Comparison of ENCODE assay signal across 1 cellular context in the genomic region with DNA sequence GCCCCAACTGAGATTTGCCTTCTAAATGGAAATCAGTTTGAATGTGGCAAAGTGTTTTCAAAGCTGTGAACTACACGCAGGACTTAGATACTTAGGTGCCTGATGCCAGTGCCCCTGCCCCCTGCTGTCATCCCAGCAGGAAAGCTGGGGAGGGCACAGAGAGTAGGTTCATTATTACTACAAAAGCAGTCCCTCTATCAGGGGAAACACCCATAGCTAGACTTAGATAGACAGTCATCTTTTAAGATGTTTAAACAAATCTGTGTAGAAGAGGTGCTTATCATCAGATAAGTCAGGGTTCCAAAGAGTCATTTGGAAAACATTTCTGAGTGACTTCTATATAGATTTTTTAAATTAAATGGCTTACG.
TF ChIP-seq lines count a peak whose summit lies in the region.

No MANE protein-coding gene starts in this region.

TF ChIP-seq in HCT116, 20 proteins besides CTCF, POLR2A, EP300 and RAD21 (continued from another document):
- TF ChIP-seq, protein P1, sequence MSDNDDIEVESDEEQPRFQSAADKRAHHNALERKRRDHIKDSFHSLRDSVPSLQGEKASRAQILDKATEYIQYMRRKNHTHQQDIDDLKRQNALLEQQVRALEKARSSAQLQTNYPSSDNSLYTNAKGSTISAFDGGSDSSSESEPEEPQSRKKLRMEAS (IDR thresholded peaks at IDR 0.05) = no peak
- TF ChIP-seq EZH2 (IDR thresholded peaks at IDR 0.05) (no peak), CEBPB (IDR thresholded peaks at IDR 0.05; ENCODE audit: low read depth) (no peak), FOSL1 (IDR thresholded peaks at IDR 0.05; ENCODE audit: low read depth) (no peak), ZNF274 (IDR thresholded peaks at IDR 0.05; ENCODE audit: low read depth, low read length) (no peak), EZH2phosphoT487 (IDR thresholded peaks at IDR 0.05; ENCODE audit: borderline replicate concordance) (no peak), CBX3 (IDR thresholded peaks at IDR 0.05; ENCODE audit: low read depth) (no peak), POLR2AphosphoS5 (IDR thresholded peaks at IDR 0.05; ENCODE audit: low read depth, low read length) (no peak), YY1 (IDR thresholded peaks at IDR 0.05; ENCODE audit: extremely low read depth, insufficient replicate concordance, low read depth, low read length) (no peak), TCF7L2 (IDR thresholded peaks at IDR 0.05; ENCODE audit: borderline replicate concordance, extremely low read depth, insufficient read depth, insufficient read length) (no peak)
